Comparison of ENCODE assay signal across 8 cellular contexts in genomic region chr4:4852591-4853362, GRCh38. TPM values are rescaled to one million over a fixed set of nuclear protein-coding genes. Genes with fewer than 3 reads are reported as not detected.
DNase-seq lines count a peak whose midpoint lies in the region; ATAC-seq and TF ChIP-seq lines count a peak whose summit lies in the region.

No MANE protein-coding gene starts in this region.

- POLR2A ChIA-PET in CD8-positive, alpha-beta memory T cell (lab: Charles Lee): no interaction called here

- no peaks in the 10 kb centered on the region for H4K20me1 ChIP-seq in Karpas-422 (ENCODE audit: insufficient read depth, low read depth, low read length)

- H3K27me3 Mint-ChIP-seq in CD8-positive, alpha-beta memory T cell: peaks cover 69 to 70% of the 10 kb centered on the region in 2 donors
- peaks cover 29% of the 10 kb centered on the region for H3K27me3 Mint-ChIP-seq in nephron progenitor cell (ENCODE audit: low read depth, poor library complexity)

- H3K36me3 Mint-ChIP-seq in CD8-positive, alpha-beta memory T cell: no peaks in the 10 kb centered on the region
- H3K36me3 Mint-ChIP-seq in nephron progenitor cell (ENCODE audit: low read depth): no peaks in the 10 kb centered on the region

- no peaks in the 10 kb centered on the region for H3K9me3 ChIP-seq in CD8-positive, alpha-beta memory T cell (ENCODE audit: low read length)
- no peaks in the 10 kb centered on the region for H3K9me3 ChIP-seq in Karpas-422 (ENCODE audit: low read length)

- peak overlapping the region in 1 of 8 donors; percentile 5 for H3K27ac Mint-ChIP-seq in CD8-positive, alpha-beta memory T cell
- peak overlapping the region; percentile 90 for H3K27ac Mint-ChIP-seq in nephron progenitor cell

- no peaks in the 10 kb centered on the region for H3K36me3 ChIP-seq in CD8-positive, alpha-beta memory T cell (ENCODE audit: insufficient read depth, low read length)
- no peaks in the 10 kb centered on the region for H3K36me3 ChIP-seq in Karpas-422 (ENCODE audit: insufficient read depth, low read length)

- H3K9ac ChIP-seq in Karpas-422 (ENCODE audit: low read length): no peak overlapping the region

- peak overlapping the region; percentile 43 for H3K4me3 ChIP-seq in CD8-positive, alpha-beta memory T cell (ENCODE audit: low read length)
- no peak overlapping the region for H3K4me3 ChIP-seq in Karpas-422 (ENCODE audit: low read length)

- H3K4me1 ChIP-seq in CD8-positive, alpha-beta memory T cell (ENCODE audit: insufficient read depth, low read length): peaks cover 7% of the 10 kb centered on the region
- no peaks in the 10 kb centered on the region for H3K4me1 ChIP-seq in Karpas-422 (ENCODE audit: low read length)

- peak; percentile 49 for TF ChIP-seq CTCF in nephron progenitor cell (IDR thresholded peaks at IDR 0.05)

- no peak for DNase-seq in CD8-positive, alpha-beta memory T cell
- peak; percentile 58 for DNase-seq in T1000 (lab: John Stamatoyannopoulos, UW)
- peak; percentile 65 for DNase-seq in nephron progenitor cell
- no peak for DNase-seq in midbrain (lab: John Stamatoyannopoulos, UW)
- DNase-seq in A172 (ENCODE audit: low spot score): no peak
- DNase-seq in Karpas-422: no peak

- H3K27me3 ChIP-seq in CD8-positive, alpha-beta memory T cell (ENCODE audit: insufficient read depth, low read length, poor library complexity, severe bottlenecking): peaks cover 46% of the 10 kb centered on the region
- no peaks in the 10 kb centered on the region for H3K27me3 ChIP-seq in Karpas-422 (ENCODE audit: low read length)

- no peaks in the 10 kb centered on the region for H3K79me2 ChIP-seq in Karpas-422 (ENCODE audit: low read length)

- H3K4me1 Mint-ChIP-seq in CD8-positive, alpha-beta memory T cell: peaks cover 25 to 40% (median 38%) of the 10 kb centered on the region in 3 donors
- peaks cover 71% of the 10 kb centered on the region for H3K4me1 Mint-ChIP-seq in nephron progenitor cell

- no peaks in the 10 kb centered on the region for H3K9me2 ChIP-seq in Karpas-422 (replicated peaks; ENCODE audit: insufficient read depth, low read length)

- ATAC-seq in GM21528 (IDR thresholded peaks at IDR 0.05; ENCODE audit: low FRiP score, unreplicated experiment) (peak; percentile 64), esophagus mucosa (peak; percentile 57)

- no peak overlapping the region for H3K4me2 ChIP-seq in Karpas-422 (ENCODE audit: low read depth, low read length, poor library complexity, severe bottlenecking)

- CTCF ChIA-PET in CD8-positive, alpha-beta memory T cell (lab: Charles Lee): no interaction called here

- peaks cover 0 to 10% (median 7%) of the 10 kb centered on the region in 5 donors for H3K9me3 Mint-ChIP-seq in CD8-positive, alpha-beta memory T cell
- H3K9me3 Mint-ChIP-seq in nephron progenitor cell: no peaks in the 10 kb centered on the region

- H3K4me3 Mint-ChIP-seq in CD8-positive, alpha-beta memory T cell: peak overlapping the region; percentile 63 to 87 (median 83)
- H3K4me3 Mint-ChIP-seq in nephron progenitor cell: peak overlapping the region; percentile 82

- H3K27ac ChIP-seq in CD8-positive, alpha-beta memory T cell (ENCODE audit: low read depth, low read length): no peak overlapping the region
- no peak overlapping the region for H3K27ac ChIP-seq in Karpas-422 (ENCODE audit: low read length)

- no peak overlapping the region for H2AFZ ChIP-seq in Karpas-422 (ENCODE audit: low read length)

RNA-seq across cellular contexts. Expression of gene MSX1, which starts 6.7 kb away (rescaled TPM):
- total RNA-seq in CD8-positive, alpha-beta memory T cell: under 1 TPM; 0.11 to 0.24 TPM
- polyA plus RNA-seq in CD8-positive, alpha-beta memory T cell: not detected
- total RNA-seq in esophagus mucosa: 0.36 TPM
- 6.0 and 9.9 TPM in 2 replicates for total RNA-seq in A172 (2014; rRNA removed; shearing (Covaris generic))
- total RNA-seq in Karpas-422 (2014; rRNA removed; shearing (Covaris generic); ENCODE audit: low replicate concordance): 4.5 and 10.2 TPM in 2 replicates

Comparison
In these comparisons a context has a peak if more than half of its experiments do, and no peak if none do; other contexts are left out.
1. DNase-seq: peak in T1000 (single experiment) and nephron progenitor cell (single experiment); none in CD8-positive, alpha-beta memory T cell (0 of 5), midbrain (single experiment), A172 (single experiment) and Karpas-422 (single experiment).